8 cellular contexts compared by ENCODE assay signal in genomic region chr17:6588165-6588564, GRCh38.
"Had no signal": no experiment of that assay in that cellular context is flagged by ENCODE, and none has a peak within 500 bp of the region (broad histone marks: within the 10 kb centered on the region; RNA-seq: fewer than 3 reads in every experiment).

No MANE protein-coding gene starts in this region.

- H2AFZ ChIP-seq: GM23338 had no signal

- DNase-seq: H9, HCEC 1CT, KG1 had no signal

- H3K4me3 ChIP-seq: GM23338, K562 had no signal

- H3K4me2 ChIP-seq: GM23338 had no signal

- H3K4me3 Mint-ChIP-seq: GM23338, H9 had no signal

- FAIRE-seq: H1, H54, HTR-8/SVneo, K562 had no signal

- ATAC-seq: GM23338, K562 had no signal

- H3K27ac Mint-ChIP-seq: GM23338 had no signal
